29 cellular contexts compared by ENCODE assay signal in genomic region chr5:26416911-26417310, GRCh38.
"Had no signal": no experiment of that assay in that cellular context is flagged by ENCODE, and none has a peak within 500 bp of the region (broad histone marks: within the 10 kb centered on the region; RNA-seq: fewer than 3 reads in every experiment).

No MANE protein-coding gene starts in this region.

- H3K36me3 Mint-ChIP-seq: naive thymus-derived CD8-positive, alpha-beta T cell; stimulated activated naive B cell treated with anti-CD40 and anti-IgM and Interleukin-4, amounts not matched to agents 10 μg/mL and 1 μg/mL and 100 μg/mL, for 72 hours had no signal

- H3K27me3 ChIP-seq: colonic mucosa, gastrocnemius medialis, heart left ventricle, hepatocyte, left lung, neutrophil, right lobe of liver, transverse colon, vagina had no signal

- H2AFZ ChIP-seq: hepatocyte, parathyroid adenoma had no signal

- H3K9ac ChIP-seq: parathyroid adenoma had no signal

- H3K36me3 ChIP-seq: colonic mucosa, gastrocnemius medialis, heart left ventricle, left lung, neutrophil, right lobe of liver, thoracic aorta, transverse colon, vagina had no signal

- H3K9me3 ChIP-seq: colonic mucosa, gastrocnemius medialis, left lung, right lobe of liver, thoracic aorta, vagina had no signal

- DNase-seq: colonic mucosa; effector CD8-positive, alpha-beta T cell; endodermal cell; foreskin fibroblast; gastrocnemius medialis; heart left ventricle; left cardiac atrium; left lung; mammary epithelial cell; mesendoderm; midbrain; naive thymus-derived CD8-positive, alpha-beta T cell; nephron progenitor cell; right lobe of liver; stimulated activated CD4-positive, alpha-beta T cell treated with anti-CD3 and anti-CD28 coated beads, Interleukin-2, amount 100 ng/mL, for 24 hours; stimulated activated CD4-positive, alpha-beta T cell treated with anti-CD3 and anti-CD28 coated beads, Interleukin-4, amount 100 ng/mL, for 24 hours; stimulated activated naive B cell treated with anti-CD40 and anti-IgM and Interleukin-4, amounts not matched to agents 10 μg/mL and 1 μg/mL and 100 μg/mL, for 72 hours; transverse colon had no signal

- H3K4me1 Mint-ChIP-seq: endodermal cell; naive thymus-derived CD8-positive, alpha-beta T cell; nephron progenitor cell; stimulated activated naive B cell treated with anti-CD40 and anti-IgM and Interleukin-4, amounts not matched to agents 10 μg/mL and 1 μg/mL and 100 μg/mL, for 72 hours had no signal

- H3K27ac Mint-ChIP-seq: dendritic cell treated with granulocyte-macrophage colony-stimulating factor and Interleukin-4, amounts not matched to agents 40 ng/mL and 50 ng/mL, for 4 days; endodermal cell; naive thymus-derived CD8-positive, alpha-beta T cell; nephron progenitor cell; progenitor cell of endocrine pancreas; stimulated activated naive B cell treated with anti-CD40 and anti-IgM and Interleukin-4, amounts not matched to agents 10 μg/mL and 1 μg/mL and 100 μg/mL, for 72 hours; stimulated activated naive CD8-positive, alpha-beta T cell treated with anti-CD3 and anti-CD28 coated beads, Interleukin-15, Interleukin-2, amounts not matched to agents 100 ng/mL and 50 ng/mL, for 24 hours had no signal

- H3K4me3 Mint-ChIP-seq: dendritic cell treated with granulocyte-macrophage colony-stimulating factor and Interleukin-4, amounts not matched to agents 40 ng/mL and 50 ng/mL, for 4 days; endodermal cell; naive thymus-derived CD8-positive, alpha-beta T cell; nephron progenitor cell; stimulated activated naive B cell treated with anti-CD40 and anti-IgM and Interleukin-4, amounts not matched to agents 10 μg/mL and 1 μg/mL and 100 μg/mL, for 72 hours; stimulated activated naive CD8-positive, alpha-beta T cell treated with anti-CD3 and anti-CD28 coated beads, Interleukin-15, Interleukin-2, amounts not matched to agents 100 ng/mL and 50 ng/mL, for 24 hours had no signal

- H3K79me2 ChIP-seq: hepatocyte, parathyroid adenoma had no signal

- ATAC-seq: esophagus mucosa; gastrocnemius medialis; heart left ventricle; left cardiac atrium; left lung; naive thymus-derived CD8-positive, alpha-beta T cell had no signal

- H3K4me2 ChIP-seq: hepatocyte, smooth muscle cell had no signal

- H3K27ac ChIP-seq: colonic mucosa, epithelial cell of prostate, gastrocnemius medialis, heart left ventricle, hepatocyte, left lung, neutrophil, parathyroid adenoma, right lobe of liver, thoracic aorta, transverse colon, vagina had no signal

- H3K4me3 ChIP-seq: colonic mucosa, gastrocnemius medialis, heart left ventricle, hepatocyte, left lung, right lobe of liver, smooth muscle cell, thoracic aorta, transverse colon, vagina had no signal

- H3K27me3 Mint-ChIP-seq: dendritic cell treated with granulocyte-macrophage colony-stimulating factor and Interleukin-4, amounts not matched to agents 40 ng/mL and 50 ng/mL, for 4 days; naive thymus-derived CD8-positive, alpha-beta T cell; progenitor cell of endocrine pancreas; stimulated activated naive B cell treated with anti-CD40 and anti-IgM and Interleukin-4, amounts not matched to agents 10 μg/mL and 1 μg/mL and 100 μg/mL, for 72 hours; stimulated activated naive CD8-positive, alpha-beta T cell treated with anti-CD3 and anti-CD28 coated beads, Interleukin-15, Interleukin-2, amounts not matched to agents 100 ng/mL and 50 ng/mL, for 24 hours had no signal

- H3K4me1 ChIP-seq: colonic mucosa, gastrocnemius medialis, heart left ventricle, left lung, parathyroid adenoma, right lobe of liver, transverse colon, vagina had no signal

- H3K9me3 Mint-ChIP-seq: dendritic cell treated with granulocyte-macrophage colony-stimulating factor and Interleukin-4, amounts not matched to agents 40 ng/mL and 50 ng/mL, for 4 days; endodermal cell; nephron progenitor cell had no signal
